In genomic region chr3:27484002-27484844, GRCh38 we compare ENCODE assay signal across 8 cellular contexts. TPM values are rescaled to one million over a fixed set of nuclear protein-coding genes. Genes with fewer than 3 reads are reported as not detected.
DNase-seq lines count a peak whose midpoint lies in the region; ATAC-seq and TF ChIP-seq lines count a peak whose summit lies in the region.

Gene SLC4A7 (minus strand): TSS chr3:27484384. CDS start chr3:27484126, 258 bp downstream.

- no peaks in the 10 kb centered on the region for H3K9me3 ChIP-seq in mucosa of rectum (ENCODE audit: control insufficient read depth in 2 of 2, low read length in 2 of 2)

- no peaks in the 10 kb centered on the region for H3K27me3 Mint-ChIP-seq in IgD-negative memory B cell

- H3K27ac ChIP-seq in mucosa of rectum (ENCODE audit: low read depth in 2 of 2, low read length in 2 of 2): peak within 1 kb of the TSS; percentile 87 to 91

- no peaks in the 10 kb centered on the region for H3K36me3 Mint-ChIP-seq in IgD-negative memory B cell

- peak; percentile 88 for ATAC-seq in GM21529 (IDR thresholded peaks at IDR 0.05; ENCODE audit: unreplicated experiment)

- H3K4me1 Mint-ChIP-seq in IgD-negative memory B cell: peaks cover 32 to 37% (median 35%) of the 10 kb centered on the region in 3 donors

- H3K9me3 Mint-ChIP-seq in IgD-negative memory B cell: peaks cover 0 to 2% (median 0%) of the 10 kb centered on the region in 3 donors

- DNase-seq in DMS 273 treated with DMSO at 0.1 percent for 48 hours (lab: John Stamatoyannopoulos, UW) (peak; percentile 80), OCI-M2 (lab: John Stamatoyannopoulos, UW; ENCODE audit: unreplicated experiment) (peak; percentile 79), activated T-cell treated with anti-CD3 and anti-CD28 coated beads for 48 hours (ENCODE audit: low read depth) (peak; percentile 99), epithelial cell of proximal tubule (ENCODE audit: low read depth) (no peak)
- peak; percentile 99 for DNase-seq in stimulated activated CD8-positive, alpha-beta memory T cell treated with anti-CD3 and anti-CD28 coated beads, Interleukin-4, amount 100 ng/mL, for 48 hours

- H3K27me3 ChIP-seq in mucosa of rectum (ENCODE audit: control insufficient read depth in 2 of 2, insufficient read depth in 2 of 2, low read length in 2 of 2): no peaks in the 10 kb centered on the region

- no peak for TF ChIP-seq CTCF in epithelial cell of proximal tubule (conservative IDR thresholded peaks at IDR 0.05; ENCODE audit: low read depth, low read length)

- H3K4me3 ChIP-seq in epithelial cell of proximal tubule (ENCODE audit: low read depth, low read length): peak within 1 kb of the TSS; percentile 70
- H3K4me3 ChIP-seq in mucosa of rectum (ENCODE audit: low read length in 2 of 2): peak within 1 kb of the TSS; percentile 94 to 97

- peak within 1 kb of the TSS; percentile 98 to 100 (median 99) for H3K4me3 Mint-ChIP-seq in IgD-negative memory B cell

- peaks cover 0 to 15% of the 10 kb centered on the region in 2 donors for H3K4me1 ChIP-seq in mucosa of rectum (ENCODE audit: control insufficient read depth in 2 of 2, insufficient read depth in 2 of 2, low read length in 2 of 2)

- H3K36me3 ChIP-seq in mucosa of rectum (ENCODE audit: control insufficient read depth in 2 of 2, insufficient read depth in 2 of 2, low read length in 2 of 2): no peaks in the 10 kb centered on the region

- peak within 1 kb of the TSS; percentile 88 to 89 for H3K9ac ChIP-seq in mucosa of rectum (ENCODE audit: low read depth in 1 of 2, low read length in 2 of 2)

- peak within 1 kb of the TSS; percentile 96 for H3K27ac Mint-ChIP-seq in IgD-negative memory B cell

RNA-seq across cellular contexts. Expression of gene SLC4A7, which starts in this region (rescaled TPM):
- polyA plus RNA-seq in IgD-negative memory B cell: 10.6 TPM
- 36.0 and 74.0 TPM in 2 replicates for total RNA-seq in epithelial cell of proximal tubule
